ENCODE assay signal across 22 cellular contexts in the genomic region with DNA sequence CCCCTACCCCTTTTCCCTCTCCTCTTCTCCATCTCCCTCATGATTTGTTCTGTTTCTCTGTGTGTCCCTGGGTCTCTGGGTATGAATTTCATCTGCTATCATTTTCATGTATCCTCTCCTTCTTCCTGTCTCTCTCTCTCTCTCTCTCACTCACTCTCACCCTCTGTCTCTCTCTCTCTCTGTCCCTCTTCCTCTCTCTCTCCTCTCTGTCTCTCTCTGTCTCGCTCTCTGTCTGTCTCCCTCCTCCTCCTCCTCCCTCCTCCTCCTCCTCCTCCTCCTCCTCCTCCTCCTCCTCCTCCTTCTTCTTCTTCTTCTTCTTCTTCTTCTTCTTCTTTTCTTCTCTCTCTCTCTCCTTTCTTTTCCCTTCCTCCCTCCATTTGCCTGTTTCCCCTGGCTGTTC. TPM values are rescaled to one million over a fixed set of nuclear protein-coding genes. Genes with fewer than 3 reads are reported as not detected.
A peak's percentile ranks its signal among the peaks of the same experiment; 100 is the strongest.
DNase-seq lines count a peak whose midpoint lies in the region; ATAC-seq, FAIRE-seq and TF ChIP-seq lines count a peak whose summit lies in the region.
"Had no signal": no experiment of that assay in that cellular context is flagged by ENCODE, and none has a peak within 500 bp of the region (broad histone marks: within the 10 kb centered on the region; RNA-seq: fewer than 3 reads in every experiment).

No MANE protein-coding gene starts in this region.

- TF ChIP-seq POLR2A in H1 (IDR thresholded peaks at IDR 0.05; ENCODE audit: control extremely low read depth in 1 of 2, low read depth in 2 of 2, low read length in 2 of 2), result no peak

- H3K4me3 ChIP-seq in Karpas-422 (ENCODE audit: low read length) (no peak overlapping the region), H1 (ENCODE audit: extremely low read depth in 1 of 4, insufficient read depth in 2 of 4, low read depth in 3 of 4, low read length in 4 of 4) (peak overlapping the region in 1 of 4 experiments; percentile 72; a peak in 2 of 8 replicates), neural progenitor cell (no peak overlapping the region), psoas muscle (no peak overlapping the region)
- H3K4me3 ChIP-seq: BLaER1, HAP-1 had no signal

- no peak overlapping the region for H3K18ac ChIP-seq in H1 (ENCODE audit: extremely low read depth, low read length)

- H2AFZ ChIP-seq in Karpas-422 (ENCODE audit: low read length) (no peak overlapping the region), H1 (ENCODE audit: low read length) (no peak overlapping the region), neural progenitor cell (replicated peaks) (no peak overlapping the region)

- H3K4me3 Mint-ChIP-seq in activated CD4-positive, alpha-beta memory T cell treated with anti-CD3 and anti-CD28 coated beads, Interleukin-2, amount 10 ng/mL, durations not matched to agents 7 days and 5 days, result no peak overlapping the region
- H3K4me3 Mint-ChIP-seq in activated CD4-positive, alpha-beta memory T cell treated with anti-CD3 and anti-CD28 coated beads for 36 hours, result no peak overlapping the region
- H3K4me3 Mint-ChIP-seq in neural progenitor cell, result peak overlapping the region; percentile 40
- H3K4me3 Mint-ChIP-seq: IgD-negative memory B cell had no signal

- H2BK120ac ChIP-seq in H1 (replicated peaks; ENCODE audit: low read depth, low read length), result no peak overlapping the region

- H4K5ac ChIP-seq in H1 (ENCODE audit: insufficient read length, low read depth, low read length), result peak overlapping the region; percentile 39

- H2BK12ac ChIP-seq in H1 (ENCODE audit: low read depth, low read length), result 0 out of 2 replicates have a peak overlapping the region, but pooled peaks have one; percentile 60

- TF ChIP-seq RAD21 in H1 (IDR thresholded peaks at IDR 0.05 in 1 of 2, conservative IDR thresholded peaks at IDR 0.05 in 1 of 2; ENCODE audit: low read depth in 2 of 2, low read length in 2 of 2), result no peak

- H2BK20ac ChIP-seq in H1 (ENCODE audit: low read length), result no peak overlapping the region

- no peak overlapping the region for H4K8ac ChIP-seq in H1 (ENCODE audit: extremely low read depth, insufficient read depth, low read length)

- CTCF ChIA-PET in activated CD4-positive, alpha-beta memory T cell treated with anti-CD3 and anti-CD28 coated beads, Interleukin-2, amount 10 ng/mL, durations not matched to agents 7 days and 5 days (lab: Charles Lee), result no interaction called here
- CTCF ChIA-PET in activated CD4-positive, alpha-beta memory T cell treated with anti-CD3 and anti-CD28 coated beads for 36 hours (lab: Charles Lee), result interaction anchor here (1.8 to 2.3 kb wide), 2 partner anchors 118 to 124 kb away, joined by 7 to 24 read pairs; no protein-coding TSS in a partner anchor
- CTCF ChIA-PET in H1 (lab: Charles Lee; ENCODE audit: partially characterized antibody), result interaction anchor here (0.6 to 2.9 kb wide), 20 partner anchors 8 to 136 kb away, joined by 3 to 31 read pairs (median 4); a partner anchor contains a TSS

- H3K9me3 Mint-ChIP-seq in activated CD4-positive, alpha-beta memory T cell treated with anti-CD3 and anti-CD28 coated beads, Interleukin-2, amount 10 ng/mL, durations not matched to agents 7 days and 5 days, result no peaks in the 10 kb centered on the region
- no peaks in the 10 kb centered on the region for H3K9me3 Mint-ChIP-seq in activated CD4-positive, alpha-beta memory T cell treated with anti-CD3 and anti-CD28 coated beads for 36 hours
- H3K9me3 Mint-ChIP-seq in neural progenitor cell, result no peaks in the 10 kb centered on the region

- 0 out of 2 replicates have a peak overlapping the region, but pooled peaks have one; percentile 95 for H2BK15ac ChIP-seq in H1 (ENCODE audit: low read length)

- H3K36me3 Mint-ChIP-seq in activated CD4-positive, alpha-beta memory T cell treated with anti-CD3 and anti-CD28 coated beads, Interleukin-2, amount 10 ng/mL, durations not matched to agents 7 days and 5 days (ENCODE audit: low read depth), result no peaks in the 10 kb centered on the region
- no peaks in the 10 kb centered on the region for H3K36me3 Mint-ChIP-seq in activated CD4-positive, alpha-beta memory T cell treated with anti-CD3 and anti-CD28 coated beads for 36 hours
- peaks cover 9% of the 10 kb centered on the region for H3K36me3 Mint-ChIP-seq in neural progenitor cell
- H3K36me3 Mint-ChIP-seq: IgD-negative memory B cell had no signal

- FAIRE-seq in H1 (lab: Jason Lieb, UNC), result no peak
- FAIRE-seq: HepG2 had no signal

- H3K79me2 ChIP-seq in Karpas-422 (ENCODE audit: low read length), result no peaks in the 10 kb centered on the region
- peaks cover 0 to 5% of the 10 kb centered on the region in 2 experiments; a peak in 1 of 4 replicates for H3K79me2 ChIP-seq in H1 (ENCODE audit: control insufficient read depth in 1 of 2, insufficient read depth in 2 of 2, low read length in 2 of 2)
- peaks cover 3% of the 10 kb centered on the region for H3K79me2 ChIP-seq in neural progenitor cell (ENCODE audit: low read depth)

- H3K9ac ChIP-seq in Karpas-422 (ENCODE audit: low read length) (no peak overlapping the region), H1 (replicated peaks in 1 of 4; ENCODE audit: extremely low read depth in 1 of 4, low read depth in 3 of 4, low read length in 3 of 4) (no peak overlapping the region), neural progenitor cell (no peak overlapping the region)
- H3K9ac ChIP-seq: BLaER1 had no signal

- no peak overlapping the region for H3K56ac ChIP-seq in H1 (replicated peaks; ENCODE audit: insufficient read length, low read depth, low read length)

- no peaks in the 10 kb centered on the region for H3K9me2 ChIP-seq in Karpas-422 (replicated peaks; ENCODE audit: insufficient read depth, low read length)

- no peak overlapping the region for H2BK5ac ChIP-seq in H1 (ENCODE audit: low read depth, low read length)

- H3K79me1 ChIP-seq in H1 (ENCODE audit: low read depth, low read length), result 0 out of 2 replicates have a peak, but pooled peaks cover 2% of the 10 kb centered on the region

- peaks cover 6% of the 10 kb centered on the region; the same call in 1 of the 2 replicates for H4K20me1 ChIP-seq in Karpas-422 (ENCODE audit: insufficient read depth, low read depth, low read length)
- peaks cover 0 to 5% of the 10 kb centered on the region in 2 experiments for H4K20me1 ChIP-seq in H1 (replicated peaks in 1 of 2; ENCODE audit: control insufficient read depth in 1 of 2, insufficient read depth in 2 of 2, low read length in 2 of 2)
- peaks cover 28% of the 10 kb centered on the region for H4K20me1 ChIP-seq in neural progenitor cell (ENCODE audit: low read depth)

- H3K27ac ChIP-seq in Karpas-422 (ENCODE audit: low read length), result no peak overlapping the region
- H3K27ac ChIP-seq in H1 (ENCODE audit: low read depth, low read length), result no peak overlapping the region
- no peak overlapping the region for H3K27ac ChIP-seq in neural progenitor cell
- H3K27ac ChIP-seq in psoas muscle, result no peak overlapping the region
- no peak overlapping the region for H3K27ac ChIP-seq in substantia nigra (ENCODE audit: low read depth, low read length, poor library complexity, severe bottlenecking)
- H3K27ac ChIP-seq: BLaER1, HL-60 had no signal

- H3K23me2 ChIP-seq in H1 (ENCODE audit: low read depth, low read length), result peaks cover 22% of the 10 kb centered on the region

- POLR2A ChIA-PET in activated CD4-positive, alpha-beta memory T cell treated with anti-CD3 and anti-CD28 coated beads, Interleukin-2, amount 10 ng/mL, durations not matched to agents 7 days and 5 days (lab: Charles Lee), result no interaction called here
- POLR2A ChIA-PET in activated CD4-positive, alpha-beta memory T cell treated with anti-CD3 and anti-CD28 coated beads for 36 hours (lab: Charles Lee), result no interaction called here
- POLR2A ChIA-PET in H1 (lab: Charles Lee; ENCODE audit: partially characterized antibody), result interaction anchor here (1.0 to 2.8 kb wide), 5 partner anchors 9 to 75 kb away, joined by 3 to 17 read pairs (median 10); no protein-coding TSS in a partner anchor

- TF ChIP-seq CTCF in H1 (IDR thresholded peaks at IDR 0.05; ENCODE audit: control extremely low read depth in 1 of 3, insufficient read depth in 1 of 3, low read depth in 1 of 3, low read length in 3 of 3), result no peak
- no peak for TF ChIP-seq CTCF in neural progenitor cell (IDR thresholded peaks at IDR 0.05)
- no peak for TF ChIP-seq CTCF in psoas muscle (IDR thresholded peaks at IDR 0.05)

- no peak overlapping the region for H3K4ac ChIP-seq in H1 (replicated peaks; ENCODE audit: insufficient read length, low read depth, low read length)

- H3K36me3 ChIP-seq in Karpas-422 (ENCODE audit: insufficient read depth, low read length) (no peaks in the 10 kb centered on the region), H1 (ENCODE audit: control insufficient read depth in 2 of 4, insufficient read depth in 4 of 4, low read length in 3 of 4) (peaks cover 0 to 2% (median 0%) of the 10 kb centered on the region in 4 experiments; a peak in 2 of 8 replicates), neural progenitor cell (no peaks in the 10 kb centered on the region), psoas muscle (ENCODE audit: insufficient read depth in 1 of 2, low read depth in 1 of 2) (no peaks in the 10 kb centered on the region)
- H3K36me3 ChIP-seq: BLaER1, HAP-1 had no signal

- no peak for TF ChIP-seq EP300 in H1 (IDR thresholded peaks at IDR 0.05; ENCODE audit: borderline replicate concordance in 1 of 2, low read depth in 2 of 2, low read length in 2 of 2)

- no CpG with 5 or more reads among the region's 1 CpG for WGBS in H1 (ENCODE audit: extremely low coverage in 1 of 2, insufficient coverage in 1 of 2, insufficient read length in 1 of 2, insufficient replicate concordance in 2 of 2, low coverage in 1 of 2, low lambda C conversion rate in 2 of 2, missing lambda C conversion rate in 1 of 2), 2 experiments
- 36 to 60% (median 46%) methylated on average over 1 of the region's 1 CpG for WGBS in psoas muscle, 3 donors

- DNase-seq in activated CD4-positive, alpha-beta memory T cell treated with anti-CD3 and anti-CD28 coated beads, Interleukin-2, amount 10 ng/mL, durations not matched to agents 7 days and 5 days, result no peak
- no peak for DNase-seq in activated CD4-positive, alpha-beta memory T cell treated with anti-CD3 and anti-CD28 coated beads for 36 hours
- peak; percentile 17 for DNase-seq in Karpas-422
- no peak for DNase-seq in H1 (ENCODE audit: low read depth in 1 of 2, low spot score in 2 of 2)
- DNase-seq in neural progenitor cell (ENCODE audit: low spot score), result no peak
- DNase-seq in psoas muscle, result no peak
- DNase-seq in substantia nigra (lab: John Stamatoyannopoulos, UW), result no peak
- DNase-seq: 8988T; CD4-positive, alpha-beta memory T cell; DMS79 treated with DMSO at 0.1 percent for 48 hours; GF-D8; GOT3; KG1 had no signal

- peaks cover 38% of the 10 kb centered on the region for H3K4me1 Mint-ChIP-seq in activated CD4-positive, alpha-beta memory T cell treated with anti-CD3 and anti-CD28 coated beads, Interleukin-2, amount 10 ng/mL, durations not matched to agents 7 days and 5 days
- H3K4me1 Mint-ChIP-seq in activated CD4-positive, alpha-beta memory T cell treated with anti-CD3 and anti-CD28 coated beads for 36 hours (ENCODE audit: low read depth), result peaks cover 22% of the 10 kb centered on the region
- H3K4me1 Mint-ChIP-seq in neural progenitor cell, result peaks cover 37% of the 10 kb centered on the region

- H3K4me2 ChIP-seq in Karpas-422 (ENCODE audit: low read depth, low read length, poor library complexity, severe bottlenecking) (no peak overlapping the region), H1 (ENCODE audit: insufficient read depth in 1 of 2, low read depth in 2 of 2, low read length in 2 of 2) (peak overlapping the region; percentile 95), neural progenitor cell (no peak overlapping the region)

- H3K27me3 ChIP-seq in Karpas-422 (ENCODE audit: low read length) (no peaks in the 10 kb centered on the region), H1 (replicated peaks in 1 of 4; ENCODE audit: control insufficient read depth in 3 of 4, extremely low read depth in 1 of 4, insufficient read depth in 3 of 4, low read length in 3 of 4) (peaks cover 0 to 22% (median 14%) of the 10 kb centered on the region in 4 experiments; a peak in 5 of 7 replicates), neural progenitor cell (peaks cover 69% of the 10 kb centered on the region), psoas muscle (ENCODE audit: insufficient read depth in 3 of 3, low read length in 2 of 3) (peaks cover 0 to 51% (median 30%) of the 10 kb centered on the region in 3 donors)

- H4K91ac ChIP-seq in H1 (replicated peaks; ENCODE audit: insufficient read length, low read length), result peak overlapping the region; percentile 85

- no peak for ATAC-seq in psoas muscle
- ATAC-seq in GM21717 (IDR thresholded peaks at IDR 0.05; ENCODE audit: unreplicated experiment), result no peak

- intact Hi-C loops in activated CD4-positive, alpha-beta memory T cell treated with anti-CD3 and anti-CD28 coated beads for 36 hours (cut with micrococcal nuclease), result loop anchor here (5.0 kb wide), 1 partner anchor 117 kb away; no protein-coding TSS in a partner anchor
- intact Hi-C loops in psoas muscle (cut with DNase I), result loop anchor here (2.0 kb wide), 1 partner anchor 119 kb away; no protein-coding TSS in a partner anchor

- H3K23ac ChIP-seq in H1 (ENCODE audit: insufficient read length), result no peak overlapping the region

- H3K4me1 ChIP-seq in Karpas-422 (ENCODE audit: low read length) (no peaks in the 10 kb centered on the region), H1 (replicated peaks in 1 of 4; ENCODE audit: control insufficient read depth in 3 of 4, insufficient read depth in 4 of 4, low read length in 3 of 4) (peaks cover 0 to 14% (median 4%) of the 10 kb centered on the region in 4 experiments; a peak in 5 of 7 replicates), neural progenitor cell (peaks cover 9% of the 10 kb centered on the region), psoas muscle (peaks cover 8% of the 10 kb centered on the region)
- H3K4me1 ChIP-seq: HAP-1 had no signal

- peaks cover 56% of the 10 kb centered on the region for H3K27me3 Mint-ChIP-seq in activated CD4-positive, alpha-beta memory T cell treated with anti-CD3 and anti-CD28 coated beads, Interleukin-2, amount 10 ng/mL, durations not matched to agents 7 days and 5 days
- H3K27me3 Mint-ChIP-seq in activated CD4-positive, alpha-beta memory T cell treated with anti-CD3 and anti-CD28 coated beads for 36 hours, result peaks cover 60% of the 10 kb centered on the region
- H3K27me3 Mint-ChIP-seq in neural progenitor cell (ENCODE audit: insufficient read depth, low read depth), result peaks cover 30% of the 10 kb centered on the region

- no peaks in the 10 kb centered on the region for H3K9me3 ChIP-seq in Karpas-422 (ENCODE audit: low read length)
- no peaks in the 10 kb centered on the region for H3K9me3 ChIP-seq in H1 (ENCODE audit: insufficient read depth in 2 of 2, low read depth in 1 of 2, low read length in 1 of 2)
- H3K9me3 ChIP-seq in neural progenitor cell (ENCODE audit: low read depth), result no peaks in the 10 kb centered on the region
- H3K9me3 ChIP-seq in psoas muscle, result no peaks in the 10 kb centered on the region
- H3K9me3 ChIP-seq: BLaER1, HAP-1 had no signal

- no peak overlapping the region for H3K14ac ChIP-seq in H1 (ENCODE audit: insufficient read length)

- peaks cover 17% of the 10 kb centered on the region for H3F3A ChIP-seq in neural progenitor cell (ENCODE audit: low read depth)

- H2AK5ac ChIP-seq in H1 (ENCODE audit: low read depth, low read length), result no peak overlapping the region

- peak overlapping the region; percentile 6 for H3K27ac Mint-ChIP-seq in activated CD4-positive, alpha-beta memory T cell treated with anti-CD3 and anti-CD28 coated beads, Interleukin-2, amount 10 ng/mL, durations not matched to agents 7 days and 5 days
- no peak overlapping the region for H3K27ac Mint-ChIP-seq in activated CD4-positive, alpha-beta memory T cell treated with anti-CD3 and anti-CD28 coated beads for 36 hours
- no peak overlapping the region for H3K27ac Mint-ChIP-seq in neural progenitor cell
- H3K27ac Mint-ChIP-seq: CD14-positive monocyte; CD4-positive, alpha-beta memory T cell; IgD-negative memory B cell had no signal

RNA-seq across cellular contexts. Expression of a gene that starts 3.3 kb away (rescaled TPM):
- total RNA-seq in activated CD4-positive, alpha-beta memory T cell treated with anti-CD3 and anti-CD28 coated beads, Interleukin-2, amount 10 ng/mL, durations not matched to agents 7 days and 5 days, result not detected
- total RNA-seq in activated CD4-positive, alpha-beta memory T cell treated with anti-CD3 and anti-CD28 coated beads for 36 hours, result not detected
- not detected in 2 replicates for total RNA-seq in Karpas-422 (2014; rRNA removed; shearing (Covaris generic); ENCODE audit: low replicate concordance)
- total RNA-seq in H1 (2021; fragmentation: NEBNext Ultra II Directional; extraction: Animal tissue kit (Norgen Biotek cat#: 25700)), result 28.9 and 29.9 TPM in 2 replicates
- polyA plus RNA-seq in H1 (2011; rRNA removed) (69.8 and 127 TPM in 2 replicates), psoas muscle (under 1 TPM in 1 of 3 donors, not detected in 2; 0.05 TPM)
- polyA plus RNA-seq in H1 (2011; cell fraction: cytosol; rRNA removed), result 64.4 TPM
- 75.4 TPM for polyA plus RNA-seq in H1 (2011; cell fraction: nucleus; rRNA removed)
- polyA plus RNA-seq in H1 (2012, experiment 1 of 2), result 33.4 to 44.9 TPM (median 40.2 TPM) in 4 replicates
- 33.0 TPM for polyA plus RNA-seq in H1 (2012, experiment 2 of 2)
- 43.8 TPM for polyA plus RNA-seq in H1 (2013, experiment 1 of 2)
- polyA plus RNA-seq in H1 (2013, experiment 2 of 2), result 49.1 TPM
- polyA minus RNA-seq in H1 (2011; rRNA and poly(A)+ RNA removed), result 16.4 and 25.3 TPM in 2 replicates
- polyA minus RNA-seq in H1 (2011; cell fraction: cytosol; rRNA and poly(A)+ RNA removed), result 32.9 TPM
- polyA minus RNA-seq in H1 (2011; cell fraction: nucleus; rRNA and poly(A)+ RNA removed), result 19.4 TPM
- total RNA-seq in neural progenitor cell (ENCODE audit: low replicate concordance) (6.7 and 27.3 TPM in 2 replicates), psoas muscle (not detected)
- total RNA-seq: A673; CD4-positive, alpha-beta memory T cell; HepG2; HT1080 had no signal
- polyA plus RNA-seq: CD14-positive monocyte; CD4-positive, alpha-beta memory T cell; HepG2; IgD-negative memory B cell had no signal

RNA-seq across cellular contexts. Expression of a gene that starts 23.8 kb away (rescaled TPM):
- total RNA-seq in activated CD4-positive, alpha-beta memory T cell treated with anti-CD3 and anti-CD28 coated beads, Interleukin-2, amount 10 ng/mL, durations not matched to agents 7 days and 5 days, result not detected
- total RNA-seq in activated CD4-positive, alpha-beta memory T cell treated with anti-CD3 and anti-CD28 coated beads for 36 hours, result not detected
- not detected in 2 replicates for total RNA-seq in Karpas-422 (2014; rRNA removed; shearing (Covaris generic); ENCODE audit: low replicate concordance)
- total RNA-seq in H1 (2021; fragmentation: NEBNext Ultra II Directional; extraction: Animal tissue kit (Norgen Biotek cat#: 25700)), result 10.6 and 12.4 TPM in 2 replicates
- polyA plus RNA-seq in H1 (2011; rRNA removed) (6.1 and 14.0 TPM in 2 replicates), psoas muscle (under 1 TPM in 1 of 3 donors, not detected in 2; 0.01 TPM)
- polyA plus RNA-seq in H1 (2011; cell fraction: cytosol; rRNA removed), result 8.1 TPM
- 50.1 TPM for polyA plus RNA-seq in H1 (2011; cell fraction: nucleus; rRNA removed)
- polyA plus RNA-seq in H1 (2012, experiment 1 of 2), result 8.6 to 16.1 TPM (median 13.9 TPM) in 4 replicates
- polyA plus RNA-seq in H1 (2012, experiment 2 of 2), result 7.2 TPM
- 11.2 TPM for polyA plus RNA-seq in H1 (2013, experiment 1 of 2)
- 8.9 TPM for polyA plus RNA-seq in H1 (2013, experiment 2 of 2)
- 5.0 and 6.9 TPM in 2 replicates for polyA minus RNA-seq in H1 (2011; rRNA and poly(A)+ RNA removed)
- 8.4 TPM for polyA minus RNA-seq in H1 (2011; cell fraction: cytosol; rRNA and poly(A)+ RNA removed)
- polyA minus RNA-seq in H1 (2011; cell fraction: nucleus; rRNA and poly(A)+ RNA removed), result 17.3 TPM
- total RNA-seq in neural progenitor cell (ENCODE audit: low replicate concordance) (0.51 and 3.3 TPM in 2 replicates), psoas muscle (not detected)
- total RNA-seq: CD4-positive, alpha-beta memory T cell; HT1080 had no signal
- polyA plus RNA-seq: CD14-positive monocyte, IgD-negative memory B cell had no signal

RNA-seq across cellular contexts. Expression of a gene that starts 38.1 kb away (rescaled TPM):
- 100 to 1,000 TPM; 109 TPM for total RNA-seq in activated CD4-positive, alpha-beta memory T cell treated with anti-CD3 and anti-CD28 coated beads, Interleukin-2, amount 10 ng/mL, durations not matched to agents 7 days and 5 days
- total RNA-seq in activated CD4-positive, alpha-beta memory T cell treated with anti-CD3 and anti-CD28 coated beads for 36 hours, result 10 to 100 TPM; 40.3 to 45.5 TPM
- not detected in 2 replicates for total RNA-seq in Karpas-422 (2014; rRNA removed; shearing (Covaris generic); ENCODE audit: low replicate concordance)
- total RNA-seq in H1 (2021; fragmentation: NEBNext Ultra II Directional; extraction: Animal tissue kit (Norgen Biotek cat#: 25700)), result 70.1 and 70.5 TPM in 2 replicates
- polyA plus RNA-seq in H1 (2011; rRNA removed), result 74.2 and 122 TPM in 2 replicates
- polyA plus RNA-seq in H1 (2011; cell fraction: cytosol; rRNA removed), result 18.3 TPM
- 43.4 TPM for polyA plus RNA-seq in H1 (2011; cell fraction: nucleus; rRNA removed)
- polyA plus RNA-seq in H1 (2012, experiment 1 of 2), result 31.7 to 71.5 TPM (median 58.5 TPM) in 4 replicates
- polyA plus RNA-seq in H1 (2012, experiment 2 of 2), result 49.1 TPM
- 138 TPM for polyA plus RNA-seq in H1 (2013, experiment 1 of 2)
- polyA plus RNA-seq in H1 (2013, experiment 2 of 2), result 150 TPM
- 13.8 and 14.5 TPM in 2 replicates for polyA minus RNA-seq in H1 (2011; rRNA and poly(A)+ RNA removed)
- 26.3 TPM for polyA minus RNA-seq in H1 (2011; cell fraction: cytosol; rRNA and poly(A)+ RNA removed)
- 21.6 TPM for polyA minus RNA-seq in H1 (2011; cell fraction: nucleus; rRNA and poly(A)+ RNA removed)
- 11.5 and 25.6 TPM in 2 replicates for total RNA-seq in neural progenitor cell (ENCODE audit: low replicate concordance)
- total RNA-seq in psoas muscle, result 10 to 100 TPM; 17.0 to 23.3 (median 20.3) TPM
- polyA plus RNA-seq in psoas muscle, result 10 to 100 TPM in 1 of 3 donors, 1 to 10 TPM in 2; 5.5 to 17.2 (median 7.7) TPM

RNA-seq across cellular contexts. Expression of a gene that starts 57.0 kb away (rescaled TPM):
- total RNA-seq in activated CD4-positive, alpha-beta memory T cell treated with anti-CD3 and anti-CD28 coated beads, Interleukin-2, amount 10 ng/mL, durations not matched to agents 7 days and 5 days, result under 1 TPM in 1 of 2 experiments, not detected in 1; 0.05 TPM
- total RNA-seq in activated CD4-positive, alpha-beta memory T cell treated with anti-CD3 and anti-CD28 coated beads for 36 hours, result under 1 TPM in 1 of 2 experiments, not detected in 1; 0.02 TPM
- total RNA-seq in Karpas-422 (2014; rRNA removed; shearing (Covaris generic); ENCODE audit: low replicate concordance), result not detected in 2 replicates
- total RNA-seq in H1 (2021; fragmentation: NEBNext Ultra II Directional; extraction: Animal tissue kit (Norgen Biotek cat#: 25700)), result 4.5 and 5.7 TPM in 2 replicates
- 0.41 and 0.93 TPM in 2 replicates for polyA plus RNA-seq in H1 (2011; rRNA removed)
- 1.3 TPM for polyA plus RNA-seq in H1 (2011; cell fraction: cytosol; rRNA removed)
- polyA plus RNA-seq in H1 (2011; cell fraction: nucleus; rRNA removed), result 3.4 TPM
- polyA plus RNA-seq in H1 (2012, experiment 1 of 2), result 5.8 to 6.6 TPM (median 6.1 TPM) in 4 replicates
- polyA plus RNA-seq in H1 (2012, experiment 2 of 2), result 0.62 TPM
- 3.2 TPM for polyA plus RNA-seq in H1 (2013, experiment 1 of 2)
- 2.6 TPM for polyA plus RNA-seq in H1 (2013, experiment 2 of 2)
- 0.61 and 0.79 TPM in 2 replicates for polyA minus RNA-seq in H1 (2011; rRNA and poly(A)+ RNA removed)
- polyA minus RNA-seq in H1 (2011; cell fraction: cytosol; rRNA and poly(A)+ RNA removed), result 2.9 TPM
- polyA minus RNA-seq in H1 (2011; cell fraction: nucleus; rRNA and poly(A)+ RNA removed), result 2.9 TPM
- total RNA-seq in neural progenitor cell (ENCODE audit: low replicate concordance), result 0.02 and 0.37 TPM in 2 replicates
- under 1 TPM; 0.15 to 0.26 (median 0.17) TPM for total RNA-seq in psoas muscle
- under 1 TPM; 0.04 to 0.42 (median 0.08) TPM for polyA plus RNA-seq in psoas muscle
- total RNA-seq: CD4-positive, alpha-beta memory T cell; HepG2 had no signal
- polyA plus RNA-seq: CD14-positive monocyte; CD4-positive, alpha-beta memory T cell; HepG2; IgD-negative memory B cell had no signal

Comparison
In these comparisons a context has a peak if more than half of its experiments do, and no peak if none do; other contexts are left out.
1. H3K4me2 ChIP-seq: peak in H1 (2 of 2); none in Karpas-422 (single experiment) and neural progenitor cell (single experiment).
2. RNA of a gene that starts 38.1 kb away (total RNA-seq): 109 TPM in activated CD4-positive, alpha-beta memory T cell treated with anti-CD3 and anti-CD28 coated beads, Interleukin-2, amount 10 ng/mL, durations not matched to agents 7 days and 5 days, 70.1 to 70.5 TPM in H1, 40.3 to 45.5 TPM in activated CD4-positive, alpha-beta memory T cell treated with anti-CD3 and anti-CD28 coated beads for 36 hours, 17.0 to 23.3 TPM in psoas muscle and 11.5 to 25.6 TPM in neural progenitor cell; not detected in Karpas-422; every median in the first group is over 10 times any median in the second.